10 cellular contexts compared by ENCODE assay signal in the genomic region with DNA sequence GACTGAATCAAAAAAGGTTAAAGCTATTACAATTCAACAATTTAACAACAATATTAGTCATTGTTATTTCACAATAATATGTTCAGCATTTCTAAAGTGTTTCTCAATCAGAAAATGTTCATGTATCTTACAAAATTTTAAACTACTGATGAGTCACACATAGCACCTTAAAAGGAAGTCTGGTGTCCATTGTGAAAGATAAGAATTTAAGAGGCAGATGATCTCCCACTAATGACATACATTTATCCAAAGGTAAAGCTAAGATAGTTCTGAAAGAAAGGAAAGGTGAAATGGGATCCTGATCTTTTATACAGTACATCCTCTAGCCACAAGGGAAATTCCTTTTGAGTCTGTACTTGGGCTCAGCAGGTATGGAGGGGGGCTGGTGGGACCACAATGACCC.
DNase-seq lines count a peak whose midpoint lies in the region; ATAC-seq, FAIRE-seq and TF ChIP-seq lines count a peak whose summit lies in the region.
"Had no signal": no experiment of that assay in that cellular context is flagged by ENCODE, and none has a peak within 500 bp of the region (broad histone marks: within the 10 kb centered on the region; RNA-seq: fewer than 3 reads in every experiment).

No MANE protein-coding gene starts in this region.

- H3K9me3 ChIP-seq in RWPE2 (ENCODE audit: severe bottlenecking) (no peaks in the 10 kb centered on the region), fibroblast of lung (ENCODE audit: control insufficient read depth, insufficient read depth, low read depth, low read length) (no peaks in the 10 kb centered on the region), ovary (no peaks in the 10 kb centered on the region), SJCRH30 (replicated peaks) (no peaks in the 10 kb centered on the region)

- H3K9ac ChIP-seq in fibroblast of lung (ENCODE audit: insufficient read depth, low read length): no peak overlapping the region

- H3K4me1 ChIP-seq in RWPE2 (ENCODE audit: insufficient read depth, poor library complexity, severe bottlenecking): peaks cover 46% of the 10 kb centered on the region
- peaks cover 39% of the 10 kb centered on the region for H3K4me1 ChIP-seq in fibroblast of lung (ENCODE audit: control insufficient read depth, extremely low read depth, insufficient read depth, low read length)
- H3K4me1 ChIP-seq in ovary (ENCODE audit: insufficient read depth): peaks cover 19% of the 10 kb centered on the region
- H3K4me1 ChIP-seq in SJCRH30: no peaks in the 10 kb centered on the region; the same call in 1 of the 2 replicates

- no peaks in the 10 kb centered on the region for H4K20me1 ChIP-seq in fibroblast of lung (ENCODE audit: control insufficient read depth, extremely low read depth, insufficient read depth, low read length)

- H3K4me2 ChIP-seq in fibroblast of lung (ENCODE audit: extremely low read depth, insufficient read depth, low read length): peak overlapping the region; percentile 51

- DNase-seq in ELR (ENCODE audit: low read depth) (peak; percentile 88), RWPE2 (ENCODE audit: low spot score) (no peak), fibroblast of lung (ENCODE audit: low read depth in 2 of 2) (peak; percentile 80 to 90), skeletal muscle cell (ENCODE audit: low read depth) (peak; percentile 65), GM19239 (ENCODE audit: insufficient read length, low spot score) (no peak), DMS114 treated with DMSO at 0.1 percent for 48 hours (lab: John Stamatoyannopoulos, UW; ENCODE audit: unreplicated experiment) (no peak), ovary (no peak), SJCRH30 (no peak)
- DNase-seq: NCI-H1436 treated with DMSO at 0.1 percent for 48 hours had no signal

- FAIRE-seq in GM19239 (lab: Jason Lieb, UNC): no peak
- FAIRE-seq: endometrium had no signal

- no peak overlapping the region for H2AFZ ChIP-seq in fibroblast of lung (ENCODE audit: low read length)

- peak overlapping the region; percentile 68 for H3K27ac ChIP-seq in RWPE2 (ENCODE audit: poor library complexity, severe bottlenecking)
- peak overlapping the region; percentile 31 for H3K27ac ChIP-seq in fibroblast of lung (ENCODE audit: insufficient read depth, low read length)
- H3K27ac ChIP-seq in ovary: no peak overlapping the region
- no peak overlapping the region for H3K27ac ChIP-seq in SJCRH30

- no peak for TF ChIP-seq EP300 in ovary (IDR thresholded peaks at IDR 0.05)

- TF ChIP-seq CTCF in RWPE2 (IDR thresholded peaks at IDR 0.05; ENCODE audit: poor library complexity, severe bottlenecking): no peak
- peak in 1 of 2 donors; percentile 0 for TF ChIP-seq CTCF in fibroblast of lung (conservative IDR thresholded peaks at IDR 0.05 in 1 of 2, IDR thresholded peaks at IDR 0.05 in 1 of 2; ENCODE audit: low read depth in 1 of 2, low read length in 2 of 2)
- TF ChIP-seq CTCF in ovary (IDR thresholded peaks at IDR 0.05): no peak

- intact Hi-C loops in ovary (cut with DNase I): no loop called here

- H3K27me3 ChIP-seq in RWPE2 (ENCODE audit: insufficient read depth, poor library complexity, severe bottlenecking) (no peaks in the 10 kb centered on the region), fibroblast of lung (ENCODE audit: control insufficient read depth, insufficient read depth, low read length) (no peaks in the 10 kb centered on the region), ovary (no peaks in the 10 kb centered on the region), SJCRH30 (no peaks in the 10 kb centered on the region)

- H3K79me2 ChIP-seq in fibroblast of lung (ENCODE audit: control insufficient read depth, insufficient read depth, low read length): peaks cover 17% of the 10 kb centered on the region

- H3K4me3 ChIP-seq in RWPE2 (ENCODE audit: severe bottlenecking) (no peak overlapping the region), fibroblast of lung (replicated peaks in 1 of 4; ENCODE audit: control extremely low read depth in 1 of 4, insufficient read depth in 1 of 4, low read depth in 3 of 4, low read length in 4 of 4) (no peak overlapping the region), skeletal muscle cell (ENCODE audit: low read depth, low read length) (no peak overlapping the region), ovary (no peak overlapping the region), SJCRH30 (no peak overlapping the region)

- H3K36me3 ChIP-seq in RWPE2 (ENCODE audit: low read depth) (no peaks in the 10 kb centered on the region), fibroblast of lung (ENCODE audit: control insufficient read depth, insufficient read depth, low read length) (no peaks in the 10 kb centered on the region), ovary (no peaks in the 10 kb centered on the region), SJCRH30 (no peaks in the 10 kb centered on the region)

- no peak for TF ChIP-seq POLR2A in ovary (IDR thresholded peaks at IDR 0.05)

- peak; percentile 59 for ATAC-seq in RWPE2 (ENCODE audit: low read depth)

Comparison
In these comparisons a context has a peak if more than half of its experiments do, and no peak if none do; other contexts are left out.
1. DNase-seq: peak in ELR (single experiment), fibroblast of lung (2 of 2) and skeletal muscle cell (single experiment); none in RWPE2 (single experiment), GM19239 (single experiment), DMS114 treated with DMSO at 0.1 percent for 48 hours (single experiment), ovary (0 of 5) and SJCRH30 (0 of 2).
2. H3K27ac ChIP-seq: peak in RWPE2 (single experiment) and fibroblast of lung (single experiment); none in ovary (0 of 2) and SJCRH30 (single experiment).